ENCODE assay signal across 8 cellular contexts in genomic region chr16:12047756-12048381, GRCh38.
DNase-seq lines count a peak whose midpoint lies in the region; TF ChIP-seq lines count a peak whose summit lies in the region.
"Not testable (repeated sequence)": the region's sequence is repeated elsewhere in the genome, so short reads cannot be mapped to it uniquely, and the experiment has no call there.

No MANE protein-coding gene starts in this region.

- H3K9me3 ChIP-seq in tibial artery, result not testable (repeated sequence)

- not testable (repeated sequence) for H3K27ac ChIP-seq in tibial artery

- H3K36me3 ChIP-seq in tibial artery, result peaks cover 16 to 66% (median 41%) of the 10 kb centered on the region in 3 donors

- TF ChIP-seq CTCF in cardiac fibroblast (IDR thresholded peaks at IDR 0.05; ENCODE audit: low read depth, low read length); fibroblast of mammary gland (conservative IDR thresholded peaks at IDR 0.05; ENCODE audit: control insufficient read depth, insufficient read depth, low read depth, low read length); tibial artery (IDR thresholded peaks at IDR 0.05): not testable (repeated sequence)

- intact Hi-C loops in posterior vena cava (cut with DNase I); tibial artery (cut with DNase I; ENCODE audit: low total_unique reads): not testable (repeated sequence)

- not testable (repeated sequence) for H3K4me3 ChIP-seq in cardiac fibroblast (replicated peaks in 1 of 2; ENCODE audit: low read depth in 2 of 2, low read length in 2 of 2); fibroblast of mammary gland (ENCODE audit: control insufficient read depth, low read depth, low read length); tibial artery

- not testable (repeated sequence) for H3K27me3 ChIP-seq in tibial artery

- DNase-seq in ELR (ENCODE audit: low read depth), result peak; percentile 23
- DNase-seq in HT1080 (ENCODE audit: low read depth), result peak; percentile 36
- peak; percentile 60 for DNase-seq in amniotic epithelial cell (ENCODE audit: low read depth)
- DNase-seq in cardiac fibroblast (ENCODE audit: low read depth in 2 of 2), result peak; percentile 25 to 34
- peak; percentile 24 for DNase-seq in fibroblast of mammary gland (ENCODE audit: low read depth)
- DNase-seq in iris pigment epithelial cell (ENCODE audit: low read depth), result peak; percentile 31
- peak; percentile 41 for DNase-seq in posterior vena cava (ENCODE audit: low spot score)
- DNase-seq in tibial artery, result peak; percentile 6 to 15

- H3K4me1 ChIP-seq in tibial artery, result not testable (repeated sequence)
